In the genomic region with DNA sequence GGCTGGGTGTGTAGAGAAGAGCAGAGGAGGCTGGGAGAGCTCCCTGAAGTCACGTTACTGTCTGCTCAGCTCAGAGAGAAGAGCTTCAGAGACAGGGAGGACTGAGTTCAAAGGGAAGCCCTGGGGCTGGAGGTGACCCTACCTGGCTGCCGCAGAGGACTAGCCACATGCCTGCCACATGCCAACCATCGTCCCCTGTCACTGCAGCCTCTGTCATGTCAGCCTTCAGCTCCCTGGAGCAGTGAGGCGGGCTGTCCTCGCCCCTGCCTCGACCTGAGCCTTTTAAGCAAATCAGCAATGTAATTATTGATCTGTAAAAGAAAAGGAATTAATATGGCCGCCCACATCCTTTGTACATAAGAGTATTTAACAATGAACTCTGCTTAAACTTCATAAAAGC, we compare ENCODE assay signal across 21 cellular contexts.
"Had no signal": no experiment of that assay in that cellular context is flagged by ENCODE, and none has a peak within 500 bp of the region (broad histone marks: within the 10 kb centered on the region; RNA-seq: fewer than 3 reads in every experiment).

No MANE protein-coding gene starts in this region.

- H3K36me3 ChIP-seq: left lung, right lobe of liver, stomach, suprapubic skin, transverse colon had no signal

- H3K27ac ChIP-seq: epithelial cell of prostate, left lung, right lobe of liver, stomach, suprapubic skin, transverse colon had no signal

- H3K36me3 Mint-ChIP-seq: activated naive CD4-positive, alpha-beta T cell treated with anti-CD3 and anti-CD28 coated beads, Interleukin-2, amount 50 U/mL, for 24 hours; brain; immature natural killer cell; stimulated activated memory B cell treated with anti-CD40 and anti-IgM and Interleukin-4, amounts not matched to agents 10 μg/mL and 1 μg/mL and 100 μg/mL, for 72 hours; WTC11 had no signal

- H3K4me3 ChIP-seq: left lung, right lobe of liver, smooth muscle cell, stomach, suprapubic skin, transverse colon had no signal

- H3K4me1 Mint-ChIP-seq: brain; endodermal cell; immature natural killer cell; stimulated activated memory B cell treated with anti-CD40 and anti-IgM and Interleukin-4, amounts not matched to agents 10 μg/mL and 1 μg/mL and 100 μg/mL, for 72 hours; WTC11 had no signal

- H3K9me3 Mint-ChIP-seq: activated naive CD4-positive, alpha-beta T cell treated with anti-CD3 and anti-CD28 coated beads, Interleukin-2, amount 50 U/mL, for 24 hours; brain; endodermal cell; immature natural killer cell; stimulated activated memory B cell treated with anti-CD40 and anti-IgM and Interleukin-4, amounts not matched to agents 10 μg/mL and 1 μg/mL and 100 μg/mL, for 72 hours had no signal

- H3K4me3 Mint-ChIP-seq: activated naive CD4-positive, alpha-beta T cell treated with anti-CD3 and anti-CD28 coated beads, Interleukin-2, amount 50 U/mL, for 24 hours; brain; endodermal cell; immature natural killer cell; stimulated activated memory B cell treated with anti-CD40 and anti-IgM and Interleukin-4, amounts not matched to agents 10 μg/mL and 1 μg/mL and 100 μg/mL, for 72 hours; WTC11 had no signal

- H3K27ac Mint-ChIP-seq: activated naive CD4-positive, alpha-beta T cell treated with anti-CD3 and anti-CD28 coated beads, Interleukin-2, amount 50 U/mL, for 24 hours; endodermal cell; immature natural killer cell; stimulated activated memory B cell treated with anti-CD40 and anti-IgM and Interleukin-4, amounts not matched to agents 10 μg/mL and 1 μg/mL and 100 μg/mL, for 72 hours; WTC11 had no signal

- H3K4me2 ChIP-seq: smooth muscle cell had no signal

- H3K27me3 ChIP-seq: left lung, right lobe of liver, stomach, suprapubic skin, transverse colon had no signal

- H3K4me1 ChIP-seq: left lung, right lobe of liver, stomach, suprapubic skin, transverse colon had no signal

- H3K9me3 ChIP-seq: left lung, right lobe of liver, stomach, suprapubic skin, transverse colon had no signal

- H3K27me3 Mint-ChIP-seq: activated naive CD4-positive, alpha-beta T cell treated with anti-CD3 and anti-CD28 coated beads, Interleukin-2, amount 50 U/mL, for 24 hours had no signal

- ATAC-seq: right lobe of liver; stimulated activated memory B cell treated with anti-CD40 and anti-IgM and Interleukin-4, amounts not matched to agents 10 μg/mL and 1 μg/mL and 100 μg/mL, for 72 hours; WTC11 had no signal

- DNase-seq: activated gamma-delta T cell; activated T-cell treated with anti-CD3 and anti-CD28 coated beads for 4 hours; anterior cingulate cortex; immature natural killer cell; kidney glomerular epithelial cell; mammary epithelial cell; nucleus accumbens; right lobe of liver; stimulated activated CD4-positive, alpha-beta T cell treated with anti-CD3 and anti-CD28 coated beads, Interleukin-15, amount 100 ng/mL, for 24 hours; stomach; T-helper 9 cell; transverse colon had no signal
